20 cellular contexts compared by ENCODE assay signal in the genomic region with DNA sequence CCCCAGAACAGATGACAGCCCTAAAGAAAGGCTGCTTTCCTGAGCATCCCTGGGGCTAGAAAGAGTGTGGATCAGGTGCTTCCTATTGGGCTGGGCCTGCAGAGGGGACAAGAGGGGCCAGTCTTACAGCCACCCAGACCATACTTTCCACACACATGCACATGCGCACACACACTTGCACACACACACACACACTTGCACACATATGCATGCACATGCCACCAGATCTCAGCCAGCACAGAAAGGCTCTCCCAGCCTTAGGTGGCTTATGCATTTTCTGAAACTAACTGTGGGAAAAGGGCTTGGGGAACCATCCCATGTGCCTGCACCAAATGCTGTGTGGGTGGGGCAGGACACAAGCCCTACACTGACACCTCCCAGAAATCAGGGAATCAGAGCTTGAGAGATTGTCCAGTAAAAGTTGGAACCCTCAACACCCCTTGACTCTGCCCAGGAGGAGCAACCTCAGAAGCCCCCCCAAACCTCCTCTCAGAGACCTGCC. TPM values are rescaled to one million over a fixed set of nuclear protein-coding genes. Genes with fewer than 3 reads are reported as not detected.
DNase-seq lines count a peak whose midpoint lies in the region; ATAC-seq and TF ChIP-seq lines count a peak whose summit lies in the region.
"Had no signal": no experiment of that assay in that cellular context is flagged by ENCODE, and none has a peak within 500 bp of the region (broad histone marks: within the 10 kb centered on the region; RNA-seq: fewer than 3 reads in every experiment).

No MANE protein-coding gene starts in this region.

- H3K9me3 Mint-ChIP-seq in endothelial cell (ENCODE audit: unreplicated experiment): no peaks in the 10 kb centered on the region

- H3K27me3 ChIP-seq in PC-3 (ENCODE audit: low read length): peaks cover 21% of the 10 kb centered on the region
- H3K27me3 ChIP-seq in neuron (ENCODE audit: insufficient read depth, low read length): peaks cover 32% of the 10 kb centered on the region
- peaks cover 95% of the 10 kb centered on the region for H3K27me3 ChIP-seq in suprapubic skin

- H3F3A ChIP-seq in PC-3 (ENCODE audit: low read length, unreplicated experiment): no peaks in the 10 kb centered on the region

- H3K27ac ChIP-seq in PC-3 (ENCODE audit: low read length) (no peak overlapping the region), suprapubic skin (peak overlapping the region; percentile 77)

- 100% methylated on average over 1 of the region's 1 CpG for WGBS in suprapubic skin

- no peaks in the 10 kb centered on the region for H3K9me2 ChIP-seq in PC-3 (replicated peaks; ENCODE audit: low read length)

- POLR2A ChIA-PET in PC-3 (lab: Charles Lee; ENCODE audit: unreplicated experiment): no interaction called here

- H3K4me1 ChIP-seq in PC-3 (ENCODE audit: insufficient read depth, low read length) (no peaks in the 10 kb centered on the region), neuron (ENCODE audit: insufficient read depth, low read length) (peaks cover 17% of the 10 kb centered on the region), suprapubic skin (peaks cover 32% of the 10 kb centered on the region)

- DNase-seq in PC-3 (no peak), endothelial cell (ENCODE audit: low spot score) (no peak), suprapubic skin (ENCODE audit: low spot score in 2 of 2) (no peak), NCI-H1694 (lab: John Stamatoyannopoulos, UW) (no peak)
- DNase-seq in activated T-cell treated with anti-CD3 and anti-CD28 coated beads, Interleukin-2, amount 50 U/mL, for 1 hour: no peak
- DNase-seq: activated CD4-positive, alpha-beta T cell treated with anti-CD3 and anti-CD28 coated beads, Interleukin-2, amount 50 U/mL, for 1 hour; activated naive CD4-positive, alpha-beta T cell treated with Interleukin-2 at 50 U/mL for 16 hours; cortex of kidney; GOT3; IMR-90; NCI-H146; NCI-H2227 treated with DMSO at 0.1 percent for 48 hours; NK-92 treated with Interleukin-12 subunit alpha and Interleukin-12 subunit beta, amount 100 ng/mL, for 24 hours; RPMI8226; stimulated activated naive B cell treated with anti-CD40 and anti-IgM and Interleukin-4, amounts not matched to agents 10 μg/mL and 1 μg/mL and 100 μg/mL, for 72 hours; SW 1271 had no signal

- ATAC-seq in PC-3 (no peak), HG03039 (IDR thresholded peaks at IDR 0.05; ENCODE audit: unreplicated experiment) (no peak), HG02571 (IDR thresholded peaks at IDR 0.05; ENCODE audit: unreplicated experiment) (no peak)

- no peak for TF ChIP-seq POLR2A in suprapubic skin (IDR thresholded peaks at IDR 0.05)

- TF ChIP-seq EP300 in suprapubic skin (IDR thresholded peaks at IDR 0.05): no peak

- H3K36me3 ChIP-seq in PC-3 (ENCODE audit: low read depth, low read length) (no peaks in the 10 kb centered on the region), neuron (ENCODE audit: insufficient read depth, low read length) (no peaks in the 10 kb centered on the region), suprapubic skin (no peaks in the 10 kb centered on the region)

- H3K4me2 ChIP-seq in PC-3 (ENCODE audit: low read length): peak overlapping the region; percentile 93

- H3K79me2 ChIP-seq in PC-3 (ENCODE audit: low read length): peaks cover 16% of the 10 kb centered on the region

- H3K27ac Mint-ChIP-seq in endothelial cell (ENCODE audit: unreplicated experiment): no peak overlapping the region
- H3K27ac Mint-ChIP-seq: stimulated activated naive B cell treated with anti-CD40 and anti-IgM and Interleukin-4, amounts not matched to agents 10 μg/mL and 1 μg/mL and 100 μg/mL, for 72 hours had no signal

- peak overlapping the region; percentile 81 for H3K4me3 Mint-ChIP-seq in endothelial cell (ENCODE audit: unreplicated experiment)
- H3K4me3 Mint-ChIP-seq: stimulated activated naive B cell treated with anti-CD40 and anti-IgM and Interleukin-4, amounts not matched to agents 10 μg/mL and 1 μg/mL and 100 μg/mL, for 72 hours had no signal

- TSS peak; percentile 44 for BruUV-seq in PC-3 (replicated peaks; lab: Mats Ljungman, UMichigan)

- H3K9ac ChIP-seq in PC-3 (ENCODE audit: low read length): no peak overlapping the region

- H3K36me3 Mint-ChIP-seq in endothelial cell (ENCODE audit: low read depth, unreplicated experiment): peaks cover 9% of the 10 kb centered on the region

- intact Hi-C loops in PC-3 (cut with micrococcal nuclease): no loop called here

- peaks cover 29% of the 10 kb centered on the region for H3K27me3 Mint-ChIP-seq in endothelial cell (ENCODE audit: unreplicated experiment)

- H3K4me1 Mint-ChIP-seq in endothelial cell (ENCODE audit: unreplicated experiment): peaks cover 14% of the 10 kb centered on the region

- CTCF ChIA-PET in PC-3 (lab: Charles Lee): no interaction called here

- peak overlapping the region; percentile 84 for H3K4me3 ChIP-seq in PC-3 (ENCODE audit: low read length)
- H3K4me3 ChIP-seq in neuron (ENCODE audit: low read length): peak overlapping the region; percentile 66
- peak overlapping the region; percentile 50 for H3K4me3 ChIP-seq in suprapubic skin

- no peak for TF ChIP-seq CTCF in PC-3 (conservative IDR thresholded peaks at IDR 0.05; ENCODE audit: low read depth, low read length)
- TF ChIP-seq CTCF in endothelial cell (IDR thresholded peaks at IDR 0.05; ENCODE audit: unreplicated experiment): no peak
- TF ChIP-seq CTCF in suprapubic skin (IDR thresholded peaks at IDR 0.05): no peak

- H3K9me3 ChIP-seq in PC-3 (ENCODE audit: low read length) (no peaks in the 10 kb centered on the region), neuron (ENCODE audit: low read length) (peaks cover 7% of the 10 kb centered on the region), suprapubic skin (no peaks in the 10 kb centered on the region)

- H2AFZ ChIP-seq in PC-3 (ENCODE audit: low read length) (no peak overlapping the region), neuron (ENCODE audit: low read depth, low read length) (no peak overlapping the region)

- H4K20me1 ChIP-seq in PC-3 (ENCODE audit: low read length): no peaks in the 10 kb centered on the region

RNA-seq across cellular contexts. Expression of a gene that starts 2.5 kb away (rescaled TPM):
- 4.9 and 5.8 TPM in 2 replicates for total RNA-seq in PC-3 (2014; rRNA removed)
- 6.1 TPM for total RNA-seq in endothelial cell (ENCODE audit: unreplicated experiment)
- total RNA-seq in suprapubic skin: under 1 TPM; 0.44 to 0.89 (median 0.82) TPM
- total RNA-seq: IMR-90, MCF 10A had no signal
